14 cellular contexts compared by ENCODE assay signal in genomic region chr2:231807020-231807419, GRCh38.
"Had no signal": no experiment of that assay in that cellular context is flagged by ENCODE, and none has a peak within 500 bp of the region (broad histone marks: within the 10 kb centered on the region; RNA-seq: fewer than 3 reads in every experiment).

No MANE protein-coding gene starts in this region.

- H3K27me3 ChIP-seq: foreskin keratinocyte, hepatocyte, pancreas had no signal

- DNase-seq: effector memory CD4-positive, alpha-beta T cell; foreskin keratinocyte; left colon; left ventricle myocardium superior; mesendoderm; naive B cell; occipital lobe; pancreas; right cardiac atrium; stimulated activated CD4-positive, alpha-beta T cell treated with anti-CD3 and anti-CD28 coated beads, Interleukin-2, amount 100 ng/mL, for 48 hours; stimulated activated naive CD4-positive, alpha-beta T cell treated with Interleukin-2 at 50 U/mL for 16 hours; trophoblast cell had no signal

- H3K4me3 ChIP-seq: hepatocyte, pancreas, smooth muscle cell had no signal
